In genomic region chr4:52259978-52260377, GRCh38 we compare ENCODE assay signal across 21 cellular contexts.
"Had no signal": no experiment of that assay in that cellular context is flagged by ENCODE, and none has a peak within 500 bp of the region (broad histone marks: within the 10 kb centered on the region; RNA-seq: fewer than 3 reads in every experiment).

No MANE protein-coding gene starts in this region.

- H3K9me3 ChIP-seq: esophagus squamous epithelium, gastroesophageal sphincter, left ventricle myocardium inferior, lower lobe of right lung, neutrophil, psoas muscle, spleen, thoracic aorta, transverse colon had no signal

- ATAC-seq: effector memory CD8-positive, alpha-beta T cell; gastroesophageal sphincter; lower lobe of right lung; psoas muscle; stimulated activated naive CD8-positive, alpha-beta T cell treated with anti-CD3 and anti-CD28 coated beads, Interleukin-15, amount 100 ng/mL, for 72 hours had no signal

- H3K36me3 Mint-ChIP-seq: memory B cell; stimulated activated naive B cell treated with anti-CD40 and anti-IgM and Interleukin-4, amounts not matched to agents 10 μg/mL and 1 μg/mL and 100 μg/mL, for 72 hours had no signal

- DNase-seq: effector memory CD8-positive, alpha-beta T cell; esophagus squamous epithelium; foreskin fibroblast; glutamatergic neuron; kidney; left cardiac atrium; lower lobe of right lung; spleen; stimulated activated CD4-positive, alpha-beta T cell treated with anti-CD3 and anti-CD28 coated beads, Interleukin-15, amount 100 ng/mL, for 24 hours; stimulated activated CD4-positive, alpha-beta T cell treated with anti-CD3 and anti-CD28 coated beads, Interleukin-1b, Interleukin-23, amount 100 ng/mL, for 48 hours; stimulated activated CD4-positive, alpha-beta T cell treated with anti-CD3 and anti-CD28 coated beads, Interleukin-4, amount 100 ng/mL, for 4 hours; stimulated activated naive B cell treated with anti-CD40 and anti-IgM and Interleukin-4, amounts not matched to agents 10 μg/mL and 1 μg/mL and 100 μg/mL, for 72 hours; stimulated activated naive CD8-positive, alpha-beta T cell treated with anti-CD3 and anti-CD28 coated beads, Interleukin-15, amount 100 ng/mL, for 72 hours; transverse colon had no signal

- H3K27me3 ChIP-seq: esophagus squamous epithelium, gastroesophageal sphincter, neutrophil, spleen, transverse colon had no signal

- H3K4me3 ChIP-seq: esophagus squamous epithelium, gastroesophageal sphincter, left ventricle myocardium inferior, lower lobe of right lung, psoas muscle, spleen, thoracic aorta, transverse colon had no signal

- H3K4me1 Mint-ChIP-seq: memory B cell; stimulated activated naive CD8-positive, alpha-beta T cell treated with anti-CD3 and anti-CD28 coated beads, Interleukin-15, amount 100 ng/mL, for 72 hours had no signal

- H3K9me3 Mint-ChIP-seq: memory B cell; stimulated activated naive B cell treated with anti-CD40 and anti-IgM and Interleukin-4, amounts not matched to agents 10 μg/mL and 1 μg/mL and 100 μg/mL, for 72 hours had no signal

- H3K36me3 ChIP-seq: esophagus squamous epithelium, gastroesophageal sphincter, left ventricle myocardium inferior, lower lobe of right lung, neutrophil, spleen, thoracic aorta, transverse colon had no signal

- H3K4me1 ChIP-seq: esophagus squamous epithelium, lower lobe of right lung, psoas muscle, spleen had no signal

- H3K4me3 Mint-ChIP-seq: dendritic cell treated with granulocyte-macrophage colony-stimulating factor and Interleukin-4, amounts not matched to agents 40 ng/mL and 50 ng/mL, for 4 days; effector memory CD8-positive, alpha-beta T cell; memory B cell; stimulated activated naive B cell treated with anti-CD40 and anti-IgM and Interleukin-4, amounts not matched to agents 10 μg/mL and 1 μg/mL and 100 μg/mL, for 72 hours; stimulated activated naive CD8-positive, alpha-beta T cell treated with anti-CD3 and anti-CD28 coated beads, Interleukin-15, amount 100 ng/mL, for 72 hours had no signal

- H3K27me3 Mint-ChIP-seq: dendritic cell treated with granulocyte-macrophage colony-stimulating factor and Interleukin-4, amounts not matched to agents 40 ng/mL and 50 ng/mL, for 4 days; effector memory CD8-positive, alpha-beta T cell; memory B cell; stimulated activated naive B cell treated with anti-CD40 and anti-IgM and Interleukin-4, amounts not matched to agents 10 μg/mL and 1 μg/mL and 100 μg/mL, for 72 hours; stimulated activated naive CD8-positive, alpha-beta T cell treated with anti-CD3 and anti-CD28 coated beads, Interleukin-15, amount 100 ng/mL, for 72 hours had no signal

- H3K27ac Mint-ChIP-seq: dendritic cell treated with granulocyte-macrophage colony-stimulating factor and Interleukin-4, amounts not matched to agents 40 ng/mL and 50 ng/mL, for 4 days; effector memory CD8-positive, alpha-beta T cell; memory B cell; stimulated activated naive B cell treated with anti-CD40 and anti-IgM and Interleukin-4, amounts not matched to agents 10 μg/mL and 1 μg/mL and 100 μg/mL, for 72 hours; stimulated activated naive CD8-positive, alpha-beta T cell treated with anti-CD3 and anti-CD28 coated beads, Interleukin-15, amount 100 ng/mL, for 72 hours had no signal

- H3K27ac ChIP-seq: esophagus squamous epithelium, lower lobe of right lung, neutrophil, psoas muscle, spleen, transverse colon had no signal
